33 cellular contexts compared by ENCODE assay signal in genomic region chrX:83892433-83892832, GRCh38. TPM values are rescaled to one million over a fixed set of nuclear protein-coding genes. Genes with fewer than 3 reads are reported as not detected.
"Had no signal": no experiment of that assay in that cellular context is flagged by ENCODE, and none has a peak within 500 bp of the region (broad histone marks: within the 10 kb centered on the region; RNA-seq: fewer than 3 reads in every experiment).

No MANE protein-coding gene starts in this region.

- H3K9me3 Mint-ChIP-seq: stimulated activated memory B cell treated with anti-CD40 and anti-IgM and Interleukin-4, amounts not matched to agents 10 μg/mL and 1 μg/mL and 100 μg/mL, for 72 hours; stimulated activated naive B cell treated with anti-CD40 and anti-IgM and Interleukin-4, amounts not matched to agents 10 μg/mL and 1 μg/mL and 100 μg/mL, for 72 hours; stimulated activated naive CD8-positive, alpha-beta T cell treated with anti-CD3 and anti-CD28 coated beads, Interleukin-15, amount 100 ng/mL, for 72 hours; stimulated activated naive CD8-positive, alpha-beta T cell treated with anti-CD3 and anti-CD28 coated beads, Interleukin-15, Interleukin-2, amounts not matched to agents 100 ng/mL and 50 ng/mL, for 24 hours; type B pancreatic cell had no signal

- H3K4me1 Mint-ChIP-seq: stimulated activated effector memory CD8-positive, alpha-beta T cell treated with anti-CD3 and anti-CD28 coated beads, Interleukin-12 subunit alpha, Interleukin-12 subunit beta, amount 100 ng/mL, for 72 hours; stimulated activated memory B cell treated with anti-CD40 and anti-IgM and Interleukin-4, amounts not matched to agents 10 μg/mL and 1 μg/mL and 100 μg/mL, for 72 hours; stimulated activated naive B cell treated with anti-CD40 and anti-IgM and Interleukin-4, amounts not matched to agents 10 μg/mL and 1 μg/mL and 100 μg/mL, for 72 hours; stimulated activated naive CD8-positive, alpha-beta T cell treated with anti-CD3 and anti-CD28 coated beads, Interleukin-15, amount 100 ng/mL, for 72 hours had no signal

- H3K36me3 Mint-ChIP-seq: stimulated activated effector memory CD8-positive, alpha-beta T cell treated with anti-CD3 and anti-CD28 coated beads, Interleukin-12 subunit alpha, Interleukin-12 subunit beta, amount 100 ng/mL, for 72 hours; stimulated activated memory B cell treated with anti-CD40 and anti-IgM and Interleukin-4, amounts not matched to agents 10 μg/mL and 1 μg/mL and 100 μg/mL, for 72 hours; stimulated activated naive B cell treated with anti-CD40 and anti-IgM and Interleukin-4, amounts not matched to agents 10 μg/mL and 1 μg/mL and 100 μg/mL, for 72 hours; type B pancreatic cell had no signal

- H3K9me3 ChIP-seq: stomach, suprapubic skin, testis, thoracic aorta, thyroid gland, tibial artery, tibial nerve, transverse colon, upper lobe of left lung, upper lobe of right lung, uterus, vagina had no signal

- ATAC-seq: stimulated activated effector memory CD8-positive, alpha-beta T cell treated with anti-CD3 and anti-CD28 coated beads, Interleukin-12 subunit alpha, Interleukin-12 subunit beta, amount 100 ng/mL, for 72 hours; stimulated activated memory B cell treated with anti-CD40 and anti-IgM and Interleukin-4, amounts not matched to agents 10 μg/mL and 1 μg/mL and 100 μg/mL, for 72 hours; stimulated activated naive B cell treated with anti-CD40 and anti-IgM and Interleukin-4, amounts not matched to agents 10 μg/mL and 1 μg/mL and 100 μg/mL, for 72 hours; stimulated activated naive CD8-positive, alpha-beta T cell treated with anti-CD3 and anti-CD28 coated beads, Interleukin-15, amount 100 ng/mL, for 72 hours; stimulated activated naive CD8-positive, alpha-beta T cell treated with anti-CD3 and anti-CD28 coated beads, Interleukin-15, Interleukin-2, amounts not matched to agents 100 U/mL and 50 U/mL, for 24 hours; upper lobe of right lung had no signal

- DNase-seq: stimulated activated CD4-positive, alpha-beta T cell treated with anti-CD3 and anti-CD28 coated beads, Interleukin-2, amount 100 ng/mL, for 48 hours; stimulated activated CD4-positive, alpha-beta T cell treated with anti-CD3 and anti-CD28 coated beads, Interleukin-4, amount 100 ng/mL, for 1 hour; stimulated activated CD4-positive, alpha-beta T cell treated with anti-CD3 and anti-CD28 coated beads, Interleukin-4, amount 100 ng/mL, for 24 hours; stimulated activated CD4-positive, alpha-beta T cell treated with anti-CD3 and anti-CD28 coated beads, Interleukin-4, amount 100 ng/mL, for 4 hours; stimulated activated CD8-positive, alpha-beta memory T cell treated with anti-CD3 and anti-CD28 coated beads, Interleukin-4, amount 100 ng/mL, for 48 hours; stimulated activated naive B cell treated with anti-CD40 and anti-IgM and Interleukin-4, amounts not matched to agents 10 μg/mL and 1 μg/mL and 100 μg/mL, for 72 hours; stimulated activated naive CD4-positive, alpha-beta T cell; stimulated activated naive CD4-positive, alpha-beta T cell treated with Interleukin-2 at 50 U/mL for 16 hours; stimulated activated naive CD8-positive, alpha-beta T cell treated with anti-CD3 and anti-CD28 coated beads, Interleukin-15, amount 100 ng/mL, for 72 hours; stimulated activated naive CD8-positive, alpha-beta T cell treated with anti-CD3 and anti-CD28 coated beads, Interleukin-15, Interleukin-2, amounts not matched to agents 100 U/mL and 50 U/mL, for 24 hours; stomach; substantia nigra; testis; thyroid gland; tibial artery; transverse colon; trophoblast cell; upper lobe of left lung; upper lobe of right lung; uterus had no signal

- H3K27me3 Mint-ChIP-seq: stimulated activated memory B cell treated with anti-CD40 and anti-IgM and Interleukin-4, amounts not matched to agents 10 μg/mL and 1 μg/mL and 100 μg/mL, for 72 hours; stimulated activated naive B cell treated with anti-CD40 and anti-IgM and Interleukin-4, amounts not matched to agents 10 μg/mL and 1 μg/mL and 100 μg/mL, for 72 hours; stimulated activated naive CD8-positive, alpha-beta T cell treated with anti-CD3 and anti-CD28 coated beads, Interleukin-15, amount 100 ng/mL, for 72 hours; stimulated activated naive CD8-positive, alpha-beta T cell treated with anti-CD3 and anti-CD28 coated beads, Interleukin-15, Interleukin-2, amounts not matched to agents 100 ng/mL and 50 ng/mL, for 24 hours; type B pancreatic cell had no signal

- H3K4me3 ChIP-seq: stomach, suprapubic skin, testis, thoracic aorta, thyroid gland, tibial artery, tibial nerve, transverse colon, upper lobe of left lung, upper lobe of right lung, uterus, vagina had no signal

- FAIRE-seq: urothelium cell line had no signal

- H3K27ac Mint-ChIP-seq: stimulated activated effector memory CD8-positive, alpha-beta T cell treated with anti-CD3 and anti-CD28 coated beads, Interleukin-12 subunit alpha, Interleukin-12 subunit beta, amount 100 ng/mL, for 72 hours; stimulated activated memory B cell treated with anti-CD40 and anti-IgM and Interleukin-4, amounts not matched to agents 10 μg/mL and 1 μg/mL and 100 μg/mL, for 72 hours; stimulated activated naive B cell treated with anti-CD40 and anti-IgM and Interleukin-4, amounts not matched to agents 10 μg/mL and 1 μg/mL and 100 μg/mL, for 72 hours; stimulated activated naive CD8-positive, alpha-beta T cell treated with anti-CD3 and anti-CD28 coated beads, Interleukin-15, Interleukin-2, amounts not matched to agents 100 ng/mL and 50 ng/mL, for 24 hours; type B pancreatic cell had no signal

- H3K4me3 Mint-ChIP-seq: stimulated activated effector memory CD8-positive, alpha-beta T cell treated with anti-CD3 and anti-CD28 coated beads, Interleukin-12 subunit alpha, Interleukin-12 subunit beta, amount 100 ng/mL, for 72 hours; stimulated activated memory B cell treated with anti-CD40 and anti-IgM and Interleukin-4, amounts not matched to agents 10 μg/mL and 1 μg/mL and 100 μg/mL, for 72 hours; stimulated activated naive B cell treated with anti-CD40 and anti-IgM and Interleukin-4, amounts not matched to agents 10 μg/mL and 1 μg/mL and 100 μg/mL, for 72 hours; stimulated activated naive CD8-positive, alpha-beta T cell treated with anti-CD3 and anti-CD28 coated beads, Interleukin-15, amount 100 ng/mL, for 72 hours; stimulated activated naive CD8-positive, alpha-beta T cell treated with anti-CD3 and anti-CD28 coated beads, Interleukin-15, Interleukin-2, amounts not matched to agents 100 ng/mL and 50 ng/mL, for 24 hours; type B pancreatic cell had no signal

- H3K36me3 ChIP-seq: stomach, suprapubic skin, thoracic aorta, thyroid gland, tibial artery, tibial nerve, transverse colon, upper lobe of left lung, upper lobe of right lung, uterus, vagina had no signal

- H3K27ac ChIP-seq: stomach, suprapubic skin, testis, thoracic aorta, thyroid gland, tibial artery, tibial nerve, transverse colon, upper lobe of left lung, upper lobe of right lung, uterus, vagina had no signal

- H3K4me1 ChIP-seq: stomach, suprapubic skin, testis, thyroid gland, tibial artery, tibial nerve, transverse colon, upper lobe of left lung, upper lobe of right lung, uterus, vagina had no signal

- H3K27me3 ChIP-seq: stomach, suprapubic skin, testis, thyroid gland, tibial artery, tibial nerve, transverse colon, upper lobe of left lung, upper lobe of right lung, uterus, vagina had no signal

RNA-seq across cellular contexts. Expression of gene CYLC1, which starts 31.5 kb away (rescaled TPM):
- total RNA-seq: stomach, subcutaneous adipose tissue, suprapubic skin, temporal lobe, thoracic aorta, thyroid gland, tibial nerve, transverse colon, upper lobe of left lung, upper lobe of right lung, ureter, urinary bladder, uterus, vagina had no signal
- polyA plus RNA-seq: stomach, urinary bladder had no signal
